Comparison of ENCODE assay signal across 27 cellular contexts in genomic region chr6:138440758-138441362, GRCh38. TPM values are rescaled to one million over a fixed set of nuclear protein-coding genes. Genes with fewer than 3 reads are reported as not detected.
DNase-seq lines count a peak whose midpoint lies in the region; ATAC-seq, FAIRE-seq and TF ChIP-seq lines count a peak whose summit lies in the region.
"Had no signal": no experiment of that assay in that cellular context is flagged by ENCODE, and none has a peak within 500 bp of the region (broad histone marks: within the 10 kb centered on the region; RNA-seq: fewer than 3 reads in every experiment).

No MANE protein-coding gene starts in this region.

- TF ChIP-seq POLR2A in K562 (conservative IDR thresholded peaks at IDR 0.05) = no peak

- H3K4me3 Mint-ChIP-seq in neural crest cell = no peak overlapping the region
- H3K4me3 Mint-ChIP-seq in activated naive CD8-positive, alpha-beta T cell treated with anti-CD3 and anti-CD28 coated beads for 36 hours = no peak overlapping the region
- H3K4me3 Mint-ChIP-seq: activated T-helper 1 cell treated with anti-CD3 and anti-CD28 coated beads, Interleukin-12 subunit alpha, Interleukin-12 subunit beta, Interleukin-2, Interleukin-4 antibody, amounts not matched to agents 30 ng/mL and 10 ng/mL and 1 ng/mL, durations not matched to agents 14 hours and 24 hours and 36 hours; effector memory CD8-positive, alpha-beta T cell; T-helper 17 cell; WTC11 had no signal

- TF ChIP-seq EP300 in K562 (IDR thresholded peaks at IDR 0.05; ENCODE audit: low read length) = no peak

- H3K9me3 ChIP-seq in OCI-LY3 (ENCODE audit: insufficient read depth, low read length) = no peaks in the 10 kb centered on the region
- H3K9me3 ChIP-seq in K562 (replicated peaks; ENCODE audit: control insufficient read depth, insufficient read depth, low read depth, low read length) = no peaks in the 10 kb centered on the region
- H3K9me3 ChIP-seq in OCI-LY7 (ENCODE audit: low read length) = no peaks in the 10 kb centered on the region
- H3K9me3 ChIP-seq: colonic mucosa, gastroesophageal sphincter, HAP-1, spleen had no signal

- no TSS peak for BruUV-seq in K562 (replicated peaks; lab: Mats Ljungman, UMichigan)
- BruUV-seq in OCI-LY7 (replicated peaks; lab: Mats Ljungman, UMichigan) = no TSS peak

- H3K27me3 ChIP-seq in OCI-LY3 (ENCODE audit: low read depth, low read length) (no peaks in the 10 kb centered on the region), K562 (ENCODE audit: control insufficient read depth in 2 of 2, insufficient read depth in 2 of 2, low read length in 2 of 2) (peaks cover 3 to 8% of the 10 kb centered on the region in 2 experiments; a peak in 2 of 5 replicates)
- H3K27me3 ChIP-seq: colonic mucosa, gastroesophageal sphincter, spleen had no signal

- peaks cover 22% of the 10 kb centered on the region for H3K36me3 Mint-ChIP-seq in neural crest cell (ENCODE audit: low read depth)
- H3K36me3 Mint-ChIP-seq in activated naive CD8-positive, alpha-beta T cell treated with anti-CD3 and anti-CD28 coated beads for 36 hours = no peaks in the 10 kb centered on the region

- no peaks in the 10 kb centered on the region for H3K9me1 ChIP-seq in K562 (ENCODE audit: control insufficient read depth, insufficient read depth, low read length)

- TF ChIP-seq CTCF in OCI-LY3 (IDR thresholded peaks at IDR 0.05; ENCODE audit: low read depth, low read length) (no peak), K562 (IDR thresholded peaks at IDR 0.05 in 2 of 3, conservative IDR thresholded peaks at IDR 0.05 in 1 of 3; ENCODE audit: insufficient read depth in 2 of 3, low read depth in 1 of 3, low read length in 3 of 3) (no peak), neural crest cell (conservative IDR thresholded peaks at IDR 0.05) (no peak), OCI-LY7 (conservative IDR thresholded peaks at IDR 0.05; ENCODE audit: low read length) (no peak)

- no peaks in the 10 kb centered on the region for H3K9me3 Mint-ChIP-seq in neural crest cell
- no peaks in the 10 kb centered on the region for H3K9me3 Mint-ChIP-seq in activated naive CD8-positive, alpha-beta T cell treated with anti-CD3 and anti-CD28 coated beads for 36 hours
- H3K9me3 Mint-ChIP-seq: activated T-helper 1 cell treated with anti-CD3 and anti-CD28 coated beads, Interleukin-12 subunit alpha, Interleukin-12 subunit beta, Interleukin-2, Interleukin-4 antibody, amounts not matched to agents 30 ng/mL and 10 ng/mL and 1 ng/mL, durations not matched to agents 14 hours and 24 hours and 36 hours; effector memory CD8-positive, alpha-beta T cell; WTC11 had no signal

- no peaks in the 10 kb centered on the region for H3K27me3 Mint-ChIP-seq in neural crest cell (ENCODE audit: low read depth)
- H3K27me3 Mint-ChIP-seq in activated naive CD8-positive, alpha-beta T cell treated with anti-CD3 and anti-CD28 coated beads for 36 hours = no peaks in the 10 kb centered on the region
- H3K27me3 Mint-ChIP-seq: effector memory CD8-positive, alpha-beta T cell; T-helper 17 cell had no signal

- WGBS in K562 (ENCODE audit: insufficient coverage, low coverage, missing lambda C conversion rate) = 0% methylated on average over 4 of the region's 4 CpGs

- H3K4me3 ChIP-seq in OCI-LY3 (ENCODE audit: low read length) = no peak overlapping the region
- no peak overlapping the region for H3K4me3 ChIP-seq in K562
- H3K4me3 ChIP-seq in OCI-LY7 (ENCODE audit: low read depth, low read length, poor library complexity, severe bottlenecking) = no peak overlapping the region
- H3K4me3 ChIP-seq: colonic mucosa, gastroesophageal sphincter, HAP-1, lung, spleen had no signal

- in situ Hi-C loops in K562 (cut with MboI) = no loop called here

- intact Hi-C loops in K562 (cut with micrococcal nuclease) (no loop called here), OCI-LY7 (cut with micrococcal nuclease; ENCODE audit: unreplicated experiment) (no loop called here)

- TF ChIP-seq RAD21 in K562 (CRISPR knock-in tag; conservative IDR thresholded peaks at IDR 0.05 in 1 of 2, IDR thresholded peaks at IDR 0.05 in 1 of 2) = no peak

- H3K27ac ChIP-seq in OCI-LY3 (ENCODE audit: low read length) (no peak overlapping the region), K562 (ENCODE audit: extremely low read depth, low read depth, low read length) (no peak overlapping the region), OCI-LY7 (ENCODE audit: low read depth, low read length, poor library complexity, severe bottlenecking) (no peak overlapping the region)
- H3K27ac ChIP-seq: C4-2B, colonic mucosa, gastroesophageal sphincter, spleen had no signal

- H3K9ac ChIP-seq in OCI-LY3 (ENCODE audit: low read length) (no peak overlapping the region), K562 (ENCODE audit: insufficient read depth in 1 of 2, low read depth in 2 of 2, low read length in 2 of 2) (no peak overlapping the region)

- CTCF ChIA-PET in K562 (lab: Yijun Ruan, JAX; ENCODE audit: low intra/inter-chr PET ratio) (no interaction called here), OCI-LY7 (lab: Charles Lee; ENCODE audit: unreplicated experiment) (no interaction called here)

- H4K20me1 ChIP-seq in OCI-LY3 (ENCODE audit: insufficient read depth, low read length) = no peaks in the 10 kb centered on the region
- H4K20me1 ChIP-seq in K562 (replicated peaks; ENCODE audit: control insufficient read depth, insufficient read depth, low read length) = no peaks in the 10 kb centered on the region
- no peaks in the 10 kb centered on the region for H4K20me1 ChIP-seq in OCI-LY7 (ENCODE audit: insufficient read depth, low read length)

- no peak for ATAC-seq in K562
- ATAC-seq: effector memory CD8-positive, alpha-beta T cell; gastroesophageal sphincter; Panc1; stimulated activated naive CD8-positive, alpha-beta T cell treated with anti-CD3 and anti-CD28 coated beads, Interleukin-15, Interleukin-2, amounts not matched to agents 100 U/mL and 50 U/mL, for 24 hours; T-helper 17 cell; WTC11 had no signal

- H3K9me2 ChIP-seq in OCI-LY7 (ENCODE audit: insufficient read depth, low read length) = no peaks in the 10 kb centered on the region

- no peaks in the 10 kb centered on the region for H3K4me1 Mint-ChIP-seq in neural crest cell
- no peaks in the 10 kb centered on the region for H3K4me1 Mint-ChIP-seq in activated naive CD8-positive, alpha-beta T cell treated with anti-CD3 and anti-CD28 coated beads for 36 hours
- H3K4me1 Mint-ChIP-seq: T-helper 17 cell, WTC11 had no signal

- peaks cover 15% of the 10 kb centered on the region for H3K4me1 ChIP-seq in OCI-LY3 (ENCODE audit: low read length)
- H3K4me1 ChIP-seq in K562 (replicated peaks in 1 of 2; ENCODE audit: control insufficient read depth in 2 of 2, insufficient read depth in 2 of 2, low read length in 2 of 2) = no peaks in the 10 kb centered on the region
- no peaks in the 10 kb centered on the region for H3K4me1 ChIP-seq in OCI-LY7 (ENCODE audit: insufficient read depth, low read length, poor library complexity, severe bottlenecking)
- H3K4me1 ChIP-seq: colonic mucosa, gastroesophageal sphincter, HAP-1, spleen had no signal

- POLR2A ChIA-PET in K562 (lab: Yijun Ruan, JAX) = interaction anchor here (0.6 to 1.1 kb wide), 2 partner anchors 13 to 17 kb away, joined by 3 to 4 read pairs; no protein-coding TSS in a partner anchor
- POLR2A ChIA-PET in OCI-LY7 (lab: Charles Lee) = interaction anchor here (0.5 to 1.0 kb wide), 5 partner anchors 15 to 617 kb away, joined by 3 to 4 read pairs (median 3); no protein-coding TSS in a partner anchor

- H3K4me2 ChIP-seq in OCI-LY3 (ENCODE audit: low read length) (peak overlapping the region; percentile 32), K562 (ENCODE audit: insufficient read depth, low read length) (no peak overlapping the region), OCI-LY7 (ENCODE audit: low read length) (no peak overlapping the region)

- H3K36me3 ChIP-seq in OCI-LY3 (replicated peaks; ENCODE audit: low read depth, low read length) (no peaks in the 10 kb centered on the region), K562 (ENCODE audit: control insufficient read depth, insufficient read depth, low read length) (no peaks in the 10 kb centered on the region), OCI-LY7 (ENCODE audit: insufficient read depth, low read length) (no peaks in the 10 kb centered on the region)
- H3K36me3 ChIP-seq: colonic mucosa, gastroesophageal sphincter, spleen had no signal

- peak overlapping the region; percentile 77 for H3K27ac Mint-ChIP-seq in neural crest cell (ENCODE audit: unreplicated experiment)
- H3K27ac Mint-ChIP-seq in activated naive CD8-positive, alpha-beta T cell treated with anti-CD3 and anti-CD28 coated beads for 36 hours = no peak overlapping the region
- H3K27ac Mint-ChIP-seq: activated T-helper 1 cell treated with anti-CD3 and anti-CD28 coated beads, Interleukin-12 subunit alpha, Interleukin-12 subunit beta, Interleukin-2, Interleukin-4 antibody, amounts not matched to agents 30 ng/mL and 10 ng/mL and 1 ng/mL, durations not matched to agents 14 hours and 24 hours and 36 hours; effector memory CD8-positive, alpha-beta T cell; T-helper 17 cell; WTC11 had no signal

- H2AFZ ChIP-seq in OCI-LY3 (ENCODE audit: low read depth, low read length) (no peak overlapping the region), K562 (ENCODE audit: low read depth, low read length) (no peak overlapping the region), OCI-LY7 (ENCODE audit: low read length) (no peak overlapping the region)

- DNase-seq in Kasumi-1 (lab: John Stamatoyannopoulos, UW) (peak; percentile 74 to 77), K562 (ENCODE audit: extremely low read depth in 1 of 4, low spot score in 3 of 4) (no peak), neural crest cell (ENCODE audit: low read depth, low spot score) (no peak), NCI-H146 (lab: John Stamatoyannopoulos, UW) (no peak), OCI-LY7 (ENCODE audit: low spot score) (no peak)
- no peak for DNase-seq in stimulated activated CD4-positive, alpha-beta T cell treated with anti-CD3 and anti-CD28 coated beads, Interleukin-4, amount 100 ng/mL, for 1 hour
- DNase-seq in activated naive CD8-positive, alpha-beta T cell treated with anti-CD3 and anti-CD28 coated beads for 36 hours = no peak
- DNase-seq: activated naive CD4-positive, alpha-beta T cell treated with anti-CD3 and anti-CD28 coated beads, Interleukin-2, amount 50 U/mL, for 16 hours; Calu3; colonic mucosa; effector memory CD8-positive, alpha-beta T cell; NCI-H2081 treated with DMSO at 0.1 percent for 48 hours; NCI-H345; NCI-H82; occipital lobe; spleen; stimulated activated CD4-positive, alpha-beta T cell treated with anti-CD3 and anti-CD28 coated beads, Interleukin-4, amount 100 ng/mL, for 24 hours; stimulated activated naive CD8-positive, alpha-beta T cell treated with anti-CD3 and anti-CD28 coated beads, Interleukin-15, Interleukin-2, amounts not matched to agents 100 U/mL and 50 U/mL, for 24 hours; T-helper 17 cell had no signal

- H3K79me2 ChIP-seq in OCI-LY3 (ENCODE audit: low read length) = no peaks in the 10 kb centered on the region
- no peaks in the 10 kb centered on the region for H3K79me2 ChIP-seq in K562 (ENCODE audit: control insufficient read depth, insufficient read depth, low read length)
- H3K79me2 ChIP-seq in OCI-LY7 (ENCODE audit: insufficient read depth, low read depth, low read length) = no peaks in the 10 kb centered on the region

- FAIRE-seq in K562 (lab: Jason Lieb, UNC) = no peak

RNA-seq across cellular contexts. Expression of gene HEBP2, which starts 36.8 kb away (rescaled TPM):
- total RNA-seq in K562 (2011; cell fraction: chromatin; rRNA removed; ENCODE audit: low replicate concordance) = 3.8 and 7.0 TPM in 2 replicates
- total RNA-seq in K562 (2011; cell fraction: nucleolus; rRNA removed) = 2.6 and 2.8 TPM in 2 replicates
- 5.9 and 6.8 TPM in 2 replicates for total RNA-seq in K562 (2011; cell fraction: nucleoplasm; rRNA removed)
- 62.9 and 64.7 TPM in 2 replicates for total RNA-seq in K562 (2014; rRNA removed)
- total RNA-seq in K562 (2014; rRNA removed; fragmentation: Illumina TruSeq; extraction: Trizol) = 38.8 and 40.8 TPM in 2 replicates
- 17.0 and 17.9 TPM in 2 replicates for total RNA-seq in K562 (2015; rRNA removed; fragmentation: Illumina TruSeq; extraction: Trizol)
- 63.7 and 64.7 TPM in 2 replicates for total RNA-seq in K562 (2021)
- polyA plus RNA-seq in K562 (2011; rRNA removed) = 30.9 and 36.9 TPM in 2 replicates
- 7.4 and 33.2 TPM in 2 replicates for polyA plus RNA-seq in K562 (2011; cell fraction: cytosol; rRNA removed)
- 7.2 and 7.6 TPM in 2 replicates for polyA plus RNA-seq in K562 (2011; cell fraction: nucleus; rRNA removed)
- polyA plus RNA-seq in K562 (2012) = 44.8 and 49.3 TPM in 2 replicates
- 11.6 and 12.4 TPM in 2 replicates for polyA plus RNA-seq in K562 (2014; fragmentation: Illumina TruSeq; extraction: Trizol)
- 10 to 100 TPM in 1 of 2 experiments, 1 to 10 TPM in 1; 8.5 to 14.5 TPM for polyA plus RNA-seq in K562 (2014; fragmentation: Nextera tagmentation; extraction: Ambion mirVana)
- 45.4 and 46.6 TPM in 2 replicates for polyA plus RNA-seq in K562 (2014; rRNA removed)
- 6.0 and 7.6 TPM in 2 replicates for polyA minus RNA-seq in K562 (2011; rRNA and poly(A)+ RNA removed)
- 2.9 and 6.4 TPM in 2 replicates for polyA minus RNA-seq in K562 (2011; cell fraction: cytosol; rRNA and poly(A)+ RNA removed)
- 2.3 and 4.7 TPM in 2 replicates for polyA minus RNA-seq in K562 (2011; cell fraction: nucleus; rRNA and poly(A)+ RNA removed)
- 26.5 and 31.5 TPM in 2 replicates for total RNA-seq in neural crest cell
- total RNA-seq in activated naive CD8-positive, alpha-beta T cell treated with anti-CD3 and anti-CD28 coated beads for 36 hours = 10 to 100 TPM; 27.4 to 28.0 TPM
- total RNA-seq in OCI-LY7 (2014; rRNA removed; shearing (Covaris generic)) = 14.0 and 25.0 TPM in 2 replicates
- total RNA-seq in OCI-LY7 (2022) = 36.2 and 38.4 TPM in 2 replicates

RNA-seq across cellular contexts. Expression of gene NHSL1, which starts 58.4 kb away (rescaled TPM):
- not detected in 2 replicates for total RNA-seq in K562 (2011; cell fraction: chromatin; rRNA removed; ENCODE audit: low replicate concordance)
- total RNA-seq in K562 (2011; cell fraction: nucleolus; rRNA removed) = under 0.01 TPM in 1 of 2 replicates, not detected in the other
- 0.07 TPM in 1 of 2 replicates, not detected in the other for total RNA-seq in K562 (2011; cell fraction: nucleoplasm; rRNA removed)
- total RNA-seq in K562 (2014; rRNA removed) = not detected in 2 replicates
- total RNA-seq in K562 (2014; rRNA removed; fragmentation: Illumina TruSeq; extraction: Trizol) = not detected in 2 replicates
- not detected in 2 replicates for total RNA-seq in K562 (2015; rRNA removed; fragmentation: Illumina TruSeq; extraction: Trizol)
- 0.20 and 0.25 TPM in 2 replicates for total RNA-seq in K562 (2021)
- 0.14 TPM in 1 of 2 replicates, not detected in the other for polyA plus RNA-seq in K562 (2011; rRNA removed)
- 0.03 TPM in 1 of 2 replicates, not detected in the other for polyA plus RNA-seq in K562 (2011; cell fraction: cytosol; rRNA removed)
- 0.03 and 0.13 TPM in 2 replicates for polyA plus RNA-seq in K562 (2011; cell fraction: nucleus; rRNA removed)
- 0.03 and 0.53 TPM in 2 replicates for polyA plus RNA-seq in K562 (2012)
- polyA plus RNA-seq in K562 (2014; fragmentation: Illumina TruSeq; extraction: Trizol) = 0.01 and 0.09 TPM in 2 replicates
- polyA plus RNA-seq in K562 (2014; fragmentation: Nextera tagmentation; extraction: Ambion mirVana) = not detected
- 0.01 TPM in 1 of 2 replicates, not detected in the other for polyA plus RNA-seq in K562 (2014; rRNA removed)
- polyA minus RNA-seq in K562 (2011; rRNA and poly(A)+ RNA removed) = not detected in 2 replicates
- not detected in 2 replicates for polyA minus RNA-seq in K562 (2011; cell fraction: cytosol; rRNA and poly(A)+ RNA removed)
- polyA minus RNA-seq in K562 (2011; cell fraction: nucleus; rRNA and poly(A)+ RNA removed) = 0.11 TPM in 1 of 2 replicates, not detected in the other
- 54.7 and 56.6 TPM in 2 replicates for total RNA-seq in neural crest cell
- under 1 TPM; 0.68 to 0.76 TPM for total RNA-seq in activated naive CD8-positive, alpha-beta T cell treated with anti-CD3 and anti-CD28 coated beads for 36 hours
- 2.7 TPM in 2 replicates for total RNA-seq in OCI-LY7 (2014; rRNA removed; shearing (Covaris generic))
- total RNA-seq in OCI-LY7 (2022) = 10.6 and 12.7 TPM in 2 replicates

Comparison
In these comparisons a context has a peak if more than half of its experiments do, and no peak if none do; other contexts are left out.
1. DNase-seq: peak in Kasumi-1 (2 of 2); none in K562 (0 of 4), neural crest cell (single experiment), stimulated activated CD4-positive, alpha-beta T cell treated with anti-CD3 and anti-CD28 coated beads, Interleukin-4, amount 100 ng/mL, for 1 hour (single experiment), activated naive CD8-positive, alpha-beta T cell treated with anti-CD3 and anti-CD28 coated beads for 36 hours (single experiment), NCI-H146 (single experiment) and OCI-LY7 (single experiment).